8 cellular contexts compared by ENCODE assay signal in genomic region chr15:78872972-78873795, GRCh38. TPM values are rescaled to one million over a fixed set of nuclear protein-coding genes. Genes with fewer than 3 reads are reported as not detected.
DNase-seq lines count a peak whose midpoint lies in the region; TF ChIP-seq lines count a peak whose summit lies in the region.

No MANE protein-coding gene starts in this region.

- peak overlapping the region; percentile 88 for H3K4me3 ChIP-seq in endodermal cell (ENCODE audit: low read length)

- H3K4me1 Mint-ChIP-seq in endodermal cell, result peaks cover 32% of the 10 kb centered on the region

- H3K27me3 ChIP-seq in endodermal cell (ENCODE audit: control insufficient read depth, insufficient read depth, low read length, poor library complexity, severe bottlenecking), result no peaks in the 10 kb centered on the region

- H3K4me3 Mint-ChIP-seq in endodermal cell, result peak overlapping the region; percentile 100

- peaks cover 7% of the 10 kb centered on the region for H3K36me3 Mint-ChIP-seq in endodermal cell (ENCODE audit: low read depth)

- no peaks in the 10 kb centered on the region for H3K9me3 Mint-ChIP-seq in endodermal cell

- H3K4me1 ChIP-seq in endodermal cell (ENCODE audit: control insufficient read depth, insufficient read depth, low read length), result peaks cover 11% of the 10 kb centered on the region

- peak overlapping the region; percentile 100 for H3K27ac ChIP-seq in endodermal cell (ENCODE audit: low read depth, low read length)

- H3K9me3 ChIP-seq in endodermal cell (ENCODE audit: control insufficient read depth, low read length), result no peaks in the 10 kb centered on the region

- WGBS in endodermal cell (ENCODE audit: insufficient coverage in 1 of 2, insufficient read length in 1 of 2), 2 experiments, result 0% methylated on average over 35 to 74 of the region's 75 CpGs

- H3K27ac Mint-ChIP-seq in endodermal cell, result peak overlapping the region; percentile 100

- H3K27me3 Mint-ChIP-seq in endodermal cell (ENCODE audit: insufficient read depth), result no peaks in the 10 kb centered on the region

- peak overlapping the region; percentile 100 for H3K9ac ChIP-seq in endodermal cell (ENCODE audit: extremely low read depth, low read length, poor library complexity, severe bottlenecking)

- peak; percentile 39 for TF ChIP-seq CTCF in GM20000 (IDR thresholded peaks at IDR 0.05; ENCODE audit: extremely low read depth, missing control alignments)
- TF ChIP-seq CTCF in endodermal cell (conservative IDR thresholded peaks at IDR 0.05), result peak; percentile 70

- peaks cover 9% of the 10 kb centered on the region for H3K36me3 ChIP-seq in endodermal cell (ENCODE audit: control insufficient read depth, insufficient read depth, low read length)

- DNase-seq in COR-L47 (lab: John Stamatoyannopoulos, UW), result peak; percentile 88
- DNase-seq in GM20000 (ENCODE audit: low spot score), result peak; percentile 86
- peak; percentile 92 for DNase-seq in HT1080 (ENCODE audit: low read depth)
- DNase-seq in NK-92 (lab: John Stamatoyannopoulos, UW; ENCODE audit: unreplicated experiment), result peak; percentile 26
- peak; percentile 76 for DNase-seq in activated CD8-positive, alpha-beta memory T cell treated with anti-CD3 and anti-CD28 coated beads, Interleukin-2, amount 50 U/mL, for 1 hour (ENCODE audit: extremely low read depth)
- peak; percentile 95 for DNase-seq in endodermal cell
- DNase-seq in midbrain (lab: John Stamatoyannopoulos, UW), result peak; percentile 81
- DNase-seq in stimulated activated CD8-positive, alpha-beta memory T cell treated with anti-CD3 and anti-CD28 coated beads, Interleukin-15, amount 100 ng/mL, for 4 hours (ENCODE audit: low read depth in 2 of 2), result peak; percentile 82 to 86

RNA-seq across cellular contexts. Expression of gene MORF4L1, which starts 0.5 kb away (rescaled TPM):
- 179 and 351 TPM in 2 replicates for total RNA-seq in HT1080 (2014; rRNA removed; shearing (Covaris generic))
- polyA plus RNA-seq in HT1080 (2015; cell fraction: cytosol; rRNA removed), result 394 and 487 TPM in 2 replicates
- polyA plus RNA-seq in HT1080 (2015; cell fraction: nucleus; rRNA removed), result 223 and 253 TPM in 2 replicates
- total RNA-seq in endodermal cell, result 100 to 1,000 TPM; 457 to 505 TPM
- 438 TPM for polyA plus RNA-seq in endodermal cell (2013, experiment 1 of 2)
- polyA plus RNA-seq in endodermal cell (2013, experiment 2 of 2), result 420 TPM

Comparison
In these comparisons a context has a peak if more than half of its experiments do, and no peak if none do; other contexts are left out.
1. Peak in every context shown above with its lines: DNase-seq, H3K4me3 ChIP-seq and H3K27ac ChIP-seq.
2. DNase-seq: peak in every context shown above with its lines; median percentile 95 in endodermal cell; 92 in HT1080; 88 in COR-L47; 86 in GM20000; 84 in stimulated activated CD8-positive, alpha-beta memory T cell treated with anti-CD3 and anti-CD28 coated beads, Interleukin-15, amount 100 ng/mL, for 4 hours; 81 in midbrain; 76 in activated CD8-positive, alpha-beta memory T cell treated with anti-CD3 and anti-CD28 coated beads, Interleukin-2, amount 50 U/mL, for 1 hour; 26 in NK-92.